1 cellular context compared by ENCODE assay signal in the genomic region with DNA sequence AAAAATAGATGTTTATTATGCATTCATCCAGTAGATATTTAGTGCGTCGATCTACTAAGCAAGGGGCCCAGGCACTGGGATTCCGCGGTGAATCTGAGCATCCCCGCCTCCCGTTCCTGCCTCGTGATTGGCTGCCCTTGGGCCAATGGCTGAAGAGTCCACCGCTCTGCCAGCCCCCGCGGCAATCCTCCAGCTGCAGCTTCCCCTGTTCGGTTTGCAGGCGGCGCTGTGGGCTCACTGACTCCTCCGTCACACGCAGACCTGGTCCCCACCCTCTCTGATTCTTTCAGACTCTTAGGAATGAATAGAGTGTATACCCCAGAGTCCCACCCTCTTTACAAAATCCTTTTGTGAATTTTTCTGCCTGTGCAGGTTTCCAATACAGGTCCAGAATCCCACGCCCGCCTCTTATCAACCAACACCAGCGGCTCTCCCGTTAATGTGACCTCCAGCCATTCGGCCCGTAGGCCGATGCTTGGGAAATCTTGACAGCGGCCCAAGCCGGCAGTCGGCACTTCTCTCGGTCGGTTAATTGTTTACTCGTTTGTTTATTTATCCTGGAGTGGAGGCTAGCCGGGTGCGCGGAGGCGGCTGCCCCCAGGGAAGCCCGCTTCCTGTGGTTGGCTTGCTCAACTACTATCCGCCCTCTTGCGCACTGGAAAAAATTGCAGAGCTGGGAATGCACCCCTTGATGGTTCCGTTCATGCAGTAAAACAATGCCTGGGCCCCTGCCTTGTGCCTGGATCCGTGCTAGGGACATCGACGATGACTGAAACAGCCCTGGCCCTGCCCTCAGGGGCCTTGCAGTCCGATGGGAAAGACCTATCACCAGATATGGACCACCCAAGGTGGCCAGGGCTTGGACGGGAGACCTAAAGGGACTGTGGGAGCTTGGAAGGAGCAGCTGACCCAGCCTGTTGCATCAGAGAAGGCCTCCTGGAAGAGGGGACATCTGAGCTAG.
A peak's percentile ranks its signal among the peaks of the same experiment; 100 is the strongest.
TF ChIP-seq lines count a peak whose summit lies in the region.

No MANE protein-coding gene starts in this region.

TF ChIP-seq in HepG2, 621 proteins besides CTCF, POLR2A, EP300 and RAD21 (continued from another document and continues in another):
- TF ChIP-seq, protein P1, sequence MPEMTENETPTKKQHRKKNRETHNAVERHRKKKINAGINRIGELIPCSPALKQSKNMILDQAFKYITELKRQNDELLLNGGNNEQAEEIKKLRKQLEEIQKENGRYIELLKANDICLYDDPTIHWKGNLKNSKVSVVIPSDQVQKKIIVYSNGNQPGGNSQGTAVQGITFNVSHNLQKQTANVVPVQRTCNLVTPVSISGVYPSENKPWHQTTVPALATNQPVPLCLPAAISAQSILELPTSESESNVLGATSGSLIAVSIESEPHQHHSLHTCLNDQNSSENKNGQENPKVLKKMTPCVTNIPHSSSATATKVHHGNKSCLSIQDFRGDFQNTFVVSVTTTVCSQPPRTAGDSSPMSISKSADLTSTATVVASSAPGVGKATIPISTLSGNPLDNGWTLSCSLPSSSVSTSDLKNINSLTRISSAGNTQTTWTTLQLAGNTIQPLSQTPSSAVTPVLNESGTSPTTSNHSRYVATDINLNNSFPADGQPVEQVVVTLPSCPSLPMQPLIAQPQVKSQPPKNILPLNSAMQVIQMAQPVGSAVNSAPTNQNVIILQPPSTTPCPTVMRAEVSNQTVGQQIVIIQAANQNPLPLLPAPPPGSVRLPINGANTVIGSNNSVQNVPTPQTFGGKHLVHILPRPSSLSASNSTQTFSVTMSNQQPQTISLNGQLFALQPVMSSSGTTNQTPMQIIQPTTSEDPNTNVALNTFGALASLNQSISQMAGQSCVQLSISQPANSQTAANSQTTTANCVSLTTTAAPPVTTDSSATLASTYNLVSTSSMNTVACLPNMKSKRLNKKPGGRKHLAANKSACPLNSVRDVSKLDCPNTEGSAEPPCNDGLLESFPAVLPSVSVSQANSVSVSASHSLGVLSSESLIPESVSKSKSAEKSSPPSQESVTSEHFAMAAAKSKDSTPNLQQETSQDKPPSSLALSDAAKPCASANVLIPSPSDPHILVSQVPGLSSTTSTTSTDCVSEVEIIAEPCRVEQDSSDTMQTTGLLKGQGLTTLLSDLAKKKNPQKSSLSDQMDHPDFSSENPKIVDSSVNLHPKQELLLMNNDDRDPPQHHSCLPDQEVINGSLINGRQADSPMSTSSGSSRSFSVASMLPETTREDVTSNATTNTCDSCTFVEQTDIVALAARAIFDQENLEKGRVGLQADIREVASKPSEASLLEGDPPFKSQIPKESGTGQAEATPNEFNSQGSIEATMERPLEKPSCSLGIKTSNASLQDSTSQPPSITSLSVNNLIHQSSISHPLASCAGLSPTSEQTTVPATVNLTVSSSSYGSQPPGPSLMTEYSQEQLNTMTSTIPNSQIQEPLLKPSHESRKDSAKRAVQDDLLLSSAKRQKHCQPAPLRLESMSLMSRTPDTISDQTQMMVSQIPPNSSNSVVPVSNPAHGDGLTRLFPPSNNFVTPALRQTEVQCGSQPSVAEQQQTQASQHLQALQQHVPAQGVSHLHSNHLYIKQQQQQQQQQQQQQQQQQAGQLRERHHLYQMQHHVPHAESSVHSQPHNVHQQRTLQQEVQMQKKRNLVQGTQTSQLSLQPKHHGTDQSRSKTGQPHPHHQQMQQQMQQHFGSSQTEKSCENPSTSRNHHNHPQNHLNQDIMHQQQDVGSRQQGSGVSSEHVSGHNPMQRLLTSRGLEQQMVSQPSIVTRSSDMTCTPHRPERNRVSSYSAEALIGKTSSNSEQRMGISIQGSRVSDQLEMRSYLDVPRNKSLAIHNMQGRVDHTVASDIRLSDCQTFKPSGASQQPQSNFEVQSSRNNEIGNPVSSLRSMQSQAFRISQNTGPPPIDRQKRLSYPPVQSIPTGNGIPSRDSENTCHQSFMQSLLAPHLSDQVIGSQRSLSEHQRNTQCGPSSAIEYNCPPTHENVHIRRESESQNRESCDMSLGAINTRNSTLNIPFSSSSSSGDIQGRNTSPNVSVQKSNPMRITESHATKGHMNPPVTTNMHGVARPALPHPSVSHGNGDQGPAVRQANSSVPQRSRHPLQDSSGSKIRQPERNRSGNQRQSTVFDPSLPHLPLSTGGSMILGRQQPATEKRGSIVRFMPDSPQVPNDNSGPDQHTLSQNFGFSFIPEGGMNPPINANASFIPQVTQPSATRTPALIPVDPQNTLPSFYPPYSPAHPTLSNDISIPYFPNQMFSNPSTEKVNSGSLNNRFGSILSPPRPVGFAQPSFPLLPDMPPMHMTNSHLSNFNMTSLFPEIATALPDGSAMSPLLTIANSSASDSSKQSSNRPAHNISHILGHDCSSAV (CRISPR knock-in tag; IDR thresholded peaks at IDR 0.05; ENCODE audit: borderline replicate concordance): 0 out of 2 replicates have a peak, but pooled peaks have one; percentile 36
- TF ChIP-seq, protein P2, sequence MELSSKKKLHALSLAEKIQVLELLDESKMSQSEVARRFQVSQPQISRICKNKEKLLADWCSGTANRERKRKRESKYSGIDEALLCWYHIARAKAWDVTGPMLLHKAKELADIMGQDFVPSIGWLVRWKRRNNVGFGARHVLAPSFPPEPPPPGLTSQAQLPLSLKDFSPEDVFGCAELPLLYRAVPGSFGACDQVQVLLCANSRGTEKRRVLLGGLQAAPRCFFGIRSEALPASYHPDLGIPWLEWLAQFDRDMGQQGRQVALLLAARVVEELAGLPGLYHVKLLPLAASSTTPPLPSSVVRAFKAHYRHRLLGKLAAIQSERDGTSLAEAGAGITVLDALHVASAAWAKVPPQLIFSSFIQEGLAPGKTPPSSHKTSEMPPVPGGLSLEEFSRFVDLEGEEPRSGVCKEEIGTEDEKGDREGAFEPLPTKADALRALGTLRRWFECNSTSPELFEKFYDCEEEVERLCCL (CRISPR knock-in tag; IDR thresholded peaks at IDR 0.05; ENCODE audit: borderline replicate concordance): peak; percentile 72; the same call in 1 of the 2 replicates
- TF ChIP-seq KDM2A (CRISPR knock-in tag; IDR thresholded peaks at IDR 0.05; ENCODE audit: borderline replicate concordance, low read depth) (peak; percentile 71), ZNF891 (CRISPR knock-in tag; IDR thresholded peaks at IDR 0.05) (peak; percentile 50; the same call in 1 of the 2 replicates), RNF2 (conservative IDR thresholded peaks at IDR 0.05; ENCODE audit: low read depth) (no peak), BRCA1 (CRISPR knock-in tag; IDR thresholded peaks at IDR 0.05) (no peak), TRIM24 (CRISPR knock-in tag; IDR thresholded peaks at IDR 0.05) (no peak), SATB2 (CRISPR knock-in tag; IDR thresholded peaks at IDR 0.05) (no peak), KDM1A (CRISPR knock-in tag; IDR thresholded peaks at IDR 0.05) (peak; percentile 82), ARID2 (CRISPR knock-in tag; IDR thresholded peaks at IDR 0.05; ENCODE audit: borderline replicate concordance) (no peak), ZNF782 (CRISPR knock-in tag; IDR thresholded peaks at IDR 0.05; ENCODE audit: borderline replicate concordance) (no peak; the same call in 1 of the 2 replicates), HNRNPK (IDR thresholded peaks at IDR 0.05; ENCODE audit: low read depth, low read length, poor library complexity, severe bottlenecking) (no peak)
- TF ChIP-seq, protein P3, sequence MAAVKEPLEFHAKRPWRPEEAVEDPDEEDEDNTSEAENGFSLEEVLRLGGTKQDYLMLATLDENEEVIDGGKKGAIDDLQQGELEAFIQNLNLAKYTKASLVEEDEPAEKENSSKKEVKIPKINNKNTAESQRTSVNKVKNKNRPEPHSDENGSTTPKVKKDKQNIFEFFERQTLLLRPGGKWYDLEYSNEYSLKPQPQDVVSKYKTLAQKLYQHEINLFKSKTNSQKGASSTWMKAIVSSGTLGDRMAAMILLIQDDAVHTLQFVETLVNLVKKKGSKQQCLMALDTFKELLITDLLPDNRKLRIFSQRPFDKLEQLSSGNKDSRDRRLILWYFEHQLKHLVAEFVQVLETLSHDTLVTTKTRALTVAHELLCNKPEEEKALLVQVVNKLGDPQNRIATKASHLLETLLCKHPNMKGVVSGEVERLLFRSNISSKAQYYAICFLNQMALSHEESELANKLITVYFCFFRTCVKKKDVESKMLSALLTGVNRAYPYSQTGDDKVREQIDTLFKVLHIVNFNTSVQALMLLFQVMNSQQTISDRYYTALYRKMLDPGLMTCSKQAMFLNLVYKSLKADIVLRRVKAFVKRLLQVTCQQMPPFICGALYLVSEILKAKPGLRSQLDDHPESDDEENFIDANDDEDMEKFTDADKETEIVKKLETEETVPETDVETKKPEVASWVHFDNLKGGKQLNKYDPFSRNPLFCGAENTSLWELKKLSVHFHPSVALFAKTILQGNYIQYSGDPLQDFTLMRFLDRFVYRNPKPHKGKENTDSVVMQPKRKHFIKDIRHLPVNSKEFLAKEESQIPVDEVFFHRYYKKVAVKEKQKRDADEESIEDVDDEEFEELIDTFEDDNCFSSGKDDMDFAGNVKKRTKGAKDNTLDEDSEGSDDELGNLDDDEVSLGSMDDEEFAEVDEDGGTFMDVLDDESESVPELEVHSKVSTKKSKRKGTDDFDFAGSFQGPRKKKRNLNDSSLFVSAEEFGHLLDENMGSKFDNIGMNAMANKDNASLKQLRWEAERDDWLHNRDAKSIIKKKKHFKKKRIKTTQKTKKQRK (IDR thresholded peaks at IDR 0.05; ENCODE audit: low read length): no peak
- TF ChIP-seq, protein P4, sequence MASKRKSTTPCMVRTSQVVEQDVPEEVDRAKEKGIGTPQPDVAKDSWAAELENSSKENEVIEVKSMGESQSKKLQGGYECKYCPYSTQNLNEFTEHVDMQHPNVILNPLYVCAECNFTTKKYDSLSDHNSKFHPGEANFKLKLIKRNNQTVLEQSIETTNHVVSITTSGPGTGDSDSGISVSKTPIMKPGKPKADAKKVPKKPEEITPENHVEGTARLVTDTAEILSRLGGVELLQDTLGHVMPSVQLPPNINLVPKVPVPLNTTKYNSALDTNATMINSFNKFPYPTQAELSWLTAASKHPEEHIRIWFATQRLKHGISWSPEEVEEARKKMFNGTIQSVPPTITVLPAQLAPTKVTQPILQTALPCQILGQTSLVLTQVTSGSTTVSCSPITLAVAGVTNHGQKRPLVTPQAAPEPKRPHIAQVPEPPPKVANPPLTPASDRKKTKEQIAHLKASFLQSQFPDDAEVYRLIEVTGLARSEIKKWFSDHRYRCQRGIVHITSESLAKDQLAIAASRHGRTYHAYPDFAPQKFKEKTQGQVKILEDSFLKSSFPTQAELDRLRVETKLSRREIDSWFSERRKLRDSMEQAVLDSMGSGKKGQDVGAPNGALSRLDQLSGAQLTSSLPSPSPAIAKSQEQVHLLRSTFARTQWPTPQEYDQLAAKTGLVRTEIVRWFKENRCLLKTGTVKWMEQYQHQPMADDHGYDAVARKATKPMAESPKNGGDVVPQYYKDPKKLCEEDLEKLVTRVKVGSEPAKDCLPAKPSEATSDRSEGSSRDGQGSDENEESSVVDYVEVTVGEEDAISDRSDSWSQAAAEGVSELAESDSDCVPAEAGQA (IDR thresholded peaks at IDR 0.05; ENCODE audit: low read depth): 0 out of 2 replicates have a peak, but pooled peaks have one; percentile 41
- TF ChIP-seq, protein P4 (CRISPR knock-in tag; IDR thresholded peaks at IDR 0.05; ENCODE audit: borderline replicate concordance): no peak
- TF ChIP-seq, protein P5, sequence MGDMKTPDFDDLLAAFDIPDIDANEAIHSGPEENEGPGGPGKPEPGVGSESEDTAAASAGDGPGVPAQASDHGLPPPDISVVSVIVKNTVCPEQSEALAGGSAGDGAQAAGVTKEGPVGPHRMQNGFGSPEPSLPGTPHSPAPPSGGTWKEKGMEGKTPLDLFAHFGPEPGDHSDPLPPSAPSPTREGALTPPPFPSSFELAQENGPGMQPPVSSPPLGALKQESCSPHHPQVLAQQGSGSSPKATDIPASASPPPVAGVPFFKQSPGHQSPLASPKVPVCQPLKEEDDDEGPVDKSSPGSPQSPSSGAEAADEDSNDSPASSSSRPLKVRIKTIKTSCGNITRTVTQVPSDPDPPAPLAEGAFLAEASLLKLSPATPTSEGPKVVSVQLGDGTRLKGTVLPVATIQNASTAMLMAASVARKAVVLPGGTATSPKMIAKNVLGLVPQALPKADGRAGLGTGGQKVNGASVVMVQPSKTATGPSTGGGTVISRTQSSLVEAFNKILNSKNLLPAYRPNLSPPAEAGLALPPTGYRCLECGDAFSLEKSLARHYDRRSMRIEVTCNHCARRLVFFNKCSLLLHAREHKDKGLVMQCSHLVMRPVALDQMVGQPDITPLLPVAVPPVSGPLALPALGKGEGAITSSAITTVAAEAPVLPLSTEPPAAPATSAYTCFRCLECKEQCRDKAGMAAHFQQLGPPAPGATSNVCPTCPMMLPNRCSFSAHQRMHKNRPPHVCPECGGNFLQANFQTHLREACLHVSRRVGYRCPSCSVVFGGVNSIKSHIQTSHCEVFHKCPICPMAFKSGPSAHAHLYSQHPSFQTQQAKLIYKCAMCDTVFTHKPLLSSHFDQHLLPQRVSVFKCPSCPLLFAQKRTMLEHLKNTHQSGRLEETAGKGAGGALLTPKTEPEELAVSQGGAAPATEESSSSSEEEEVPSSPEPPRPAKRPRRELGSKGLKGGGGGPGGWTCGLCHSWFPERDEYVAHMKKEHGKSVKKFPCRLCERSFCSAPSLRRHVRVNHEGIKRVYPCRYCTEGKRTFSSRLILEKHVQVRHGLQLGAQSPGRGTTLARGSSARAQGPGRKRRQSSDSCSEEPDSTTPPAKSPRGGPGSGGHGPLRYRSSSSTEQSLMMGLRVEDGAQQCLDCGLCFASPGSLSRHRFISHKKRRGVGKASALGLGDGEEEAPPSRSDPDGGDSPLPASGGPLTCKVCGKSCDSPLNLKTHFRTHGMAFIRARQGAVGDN (CRISPR knock-in tag; IDR thresholded peaks at IDR 0.05): peak; percentile 83
- TF ChIP-seq, protein P6, sequence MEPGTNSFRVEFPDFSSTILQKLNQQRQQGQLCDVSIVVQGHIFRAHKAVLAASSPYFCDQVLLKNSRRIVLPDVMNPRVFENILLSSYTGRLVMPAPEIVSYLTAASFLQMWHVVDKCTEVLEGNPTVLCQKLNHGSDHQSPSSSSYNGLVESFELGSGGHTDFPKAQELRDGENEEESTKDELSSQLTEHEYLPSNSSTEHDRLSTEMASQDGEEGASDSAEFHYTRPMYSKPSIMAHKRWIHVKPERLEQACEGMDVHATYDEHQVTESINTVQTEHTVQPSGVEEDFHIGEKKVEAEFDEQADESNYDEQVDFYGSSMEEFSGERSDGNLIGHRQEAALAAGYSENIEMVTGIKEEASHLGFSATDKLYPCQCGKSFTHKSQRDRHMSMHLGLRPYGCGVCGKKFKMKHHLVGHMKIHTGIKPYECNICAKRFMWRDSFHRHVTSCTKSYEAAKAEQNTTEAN (CRISPR knock-in tag; conservative IDR thresholded peaks at IDR 0.05): 0 out of 2 replicates have a peak, but pooled peaks have one; percentile 35
